Comparison of ENCODE assay signal across 8 cellular contexts in the genomic region with DNA sequence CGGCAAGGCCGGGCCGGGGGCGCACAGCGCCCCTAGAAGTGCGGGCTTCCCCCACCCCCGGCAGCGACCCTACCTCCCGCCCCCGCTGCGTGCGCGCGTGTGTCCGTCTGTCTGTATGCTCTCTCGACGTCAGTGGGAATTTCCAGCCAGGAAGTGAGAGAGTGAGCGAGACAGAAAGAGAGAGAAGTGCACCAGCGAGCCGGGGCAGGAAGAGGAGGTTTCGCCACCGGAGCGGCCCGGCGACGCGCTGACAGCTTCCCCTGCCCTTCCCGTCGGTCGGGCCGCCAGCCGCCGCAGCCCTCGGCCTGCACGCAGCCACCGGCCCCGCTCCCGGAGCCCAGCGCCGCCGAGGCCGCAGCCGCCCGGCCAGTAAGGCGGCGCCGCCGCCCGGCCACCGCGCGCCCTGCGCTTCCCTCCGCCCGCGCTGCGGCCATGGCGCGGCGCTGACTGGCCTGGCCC. TPM values are rescaled to one million over a fixed set of nuclear protein-coding genes. Genes with fewer than 3 reads are reported as not detected.
DNase-seq lines count a peak whose midpoint lies in the region; ATAC-seq, FAIRE-seq and TF ChIP-seq lines count a peak whose summit lies in the region.

A gene with protein sequence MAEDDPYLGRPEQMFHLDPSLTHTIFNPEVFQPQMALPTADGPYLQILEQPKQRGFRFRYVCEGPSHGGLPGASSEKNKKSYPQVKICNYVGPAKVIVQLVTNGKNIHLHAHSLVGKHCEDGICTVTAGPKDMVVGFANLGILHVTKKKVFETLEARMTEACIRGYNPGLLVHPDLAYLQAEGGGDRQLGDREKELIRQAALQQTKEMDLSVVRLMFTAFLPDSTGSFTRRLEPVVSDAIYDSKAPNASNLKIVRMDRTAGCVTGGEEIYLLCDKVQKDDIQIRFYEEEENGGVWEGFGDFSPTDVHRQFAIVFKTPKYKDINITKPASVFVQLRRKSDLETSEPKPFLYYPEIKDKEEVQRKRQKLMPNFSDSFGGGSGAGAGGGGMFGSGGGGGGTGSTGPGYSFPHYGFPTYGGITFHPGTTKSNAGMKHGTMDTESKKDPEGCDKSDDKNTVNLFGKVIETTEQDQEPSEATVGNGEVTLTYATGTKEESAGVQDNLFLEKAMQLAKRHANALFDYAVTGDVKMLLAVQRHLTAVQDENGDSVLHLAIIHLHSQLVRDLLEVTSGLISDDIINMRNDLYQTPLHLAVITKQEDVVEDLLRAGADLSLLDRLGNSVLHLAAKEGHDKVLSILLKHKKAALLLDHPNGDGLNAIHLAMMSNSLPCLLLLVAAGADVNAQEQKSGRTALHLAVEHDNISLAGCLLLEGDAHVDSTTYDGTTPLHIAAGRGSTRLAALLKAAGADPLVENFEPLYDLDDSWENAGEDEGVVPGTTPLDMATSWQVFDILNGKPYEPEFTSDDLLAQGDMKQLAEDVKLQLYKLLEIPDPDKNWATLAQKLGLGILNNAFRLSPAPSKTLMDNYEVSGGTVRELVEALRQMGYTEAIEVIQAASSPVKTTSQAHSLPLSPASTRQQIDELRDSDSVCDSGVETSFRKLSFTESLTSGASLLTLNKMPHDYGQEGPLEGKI (plus strand): TSS at position 184 of the 459 bp plus-strand sequence. CDS start 24,160 bp downstream, outside the sequence.

- peak within 1 kb of the TSS; percentile 97 for H3K27ac ChIP-seq in MM.1S (ENCODE audit: low read length)

- peak; percentile 77 for TF ChIP-seq POLR2A in GM12891 (IDR thresholded peaks at IDR 0.05; ENCODE audit: low read depth, low read length)

- POLR2A ChIA-PET in activated B cell treated with CpG ODN at 0.5 μM for 24 hours (lab: Charles Lee): interaction anchor here (0.6 to 4.0 kb wide), 27 partner anchors 12 to 685 kb away, joined by 3 to 87 read pairs (median 5); a partner anchor contains a TSS

- H3K4me1 Mint-ChIP-seq in activated B cell treated with CpG ODN at 0.5 μM for 24 hours: peaks cover 32% of the 10 kb centered on the region

- H3K27me3 Mint-ChIP-seq in activated B cell treated with CpG ODN at 0.5 μM for 24 hours: no peaks in the 10 kb centered on the region

- DNase-seq in GM12891 (ENCODE audit: insufficient read length, low spot score) (peak; percentile 44), HAP-1 (ENCODE audit: low spot score in 2 of 2) (peak in 1 of 2 experiments; percentile 53), MM.1S (peak; percentile 76), activated B cell treated with CpG ODN at 0.5 μM for 24 hours (peak; percentile 76), kidney tubule cell (ENCODE audit: low spot score) (peak; percentile 91), middle frontal gyrus (ENCODE audit: extremely low spot score, low spot score) (no peak)
- peak; percentile 89 for DNase-seq in central memory CD4-positive, alpha-beta T cell
- peak; percentile 74 to 82 for DNase-seq in stimulated activated CD4-positive, alpha-beta T cell treated with anti-CD3 and anti-CD28 coated beads, Interleukin-1b, Interleukin-23, amount 100 ng/mL, for 4 hours (ENCODE audit: low read depth in 2 of 2)

- H3K36me3 ChIP-seq in HAP-1 (replicated peaks): no peaks in the 10 kb centered on the region
- H3K36me3 ChIP-seq in MM.1S (replicated peaks; ENCODE audit: insufficient read depth, low read length): no peaks in the 10 kb centered on the region

- peak; percentile 85 for FAIRE-seq in GM12891 (lab: Jason Lieb, UNC)

- H3K27me3 ChIP-seq in HAP-1 (ENCODE audit: low read depth): no peaks in the 10 kb centered on the region
- no peaks in the 10 kb centered on the region for H3K27me3 ChIP-seq in MM.1S (replicated peaks; ENCODE audit: insufficient read depth, low read length)

- peak within 1 kb of the TSS; percentile 83 for H3K4me2 ChIP-seq in MM.1S (ENCODE audit: low read depth, low read length)

- TF ChIP-seq CTCF in MM.1S (IDR thresholded peaks at IDR 0.05; ENCODE audit: low read length) (no peak), activated B cell treated with CpG ODN at 0.5 μM for 24 hours (IDR thresholded peaks at IDR 0.05) (no peak)

- peak within 1 kb of the TSS; percentile 97 for H3K4me3 Mint-ChIP-seq in activated B cell treated with CpG ODN at 0.5 μM for 24 hours

- intact Hi-C loops in activated B cell treated with CpG ODN at 0.5 μM for 24 hours (cut with micrococcal nuclease): loop anchor here (1.0 to 10.0 kb wide), 11 partner anchors 21 to 706 kb away; a partner anchor contains a TSS

- H3K4me1 ChIP-seq in HAP-1: peaks cover 38% of the 10 kb centered on the region
- H3K4me1 ChIP-seq in MM.1S (ENCODE audit: low read length): peaks cover 14% of the 10 kb centered on the region; the same call in 1 of the 2 replicates

- H2AFZ ChIP-seq in MM.1S (ENCODE audit: low read length): peak within 1 kb of the TSS; percentile 84

- in situ Hi-C loops in HAP-1 (cut with MboI; ENCODE audit: low sequenced_read_pairs): no loop called here

- H3K9me2 ChIP-seq in MM.1S (replicated peaks; ENCODE audit: insufficient read depth, low read length): no peaks in the 10 kb centered on the region

- no peaks in the 10 kb centered on the region for H3K9me3 Mint-ChIP-seq in activated B cell treated with CpG ODN at 0.5 μM for 24 hours

- CTCF ChIA-PET in activated B cell treated with CpG ODN at 0.5 μM for 24 hours (lab: Charles Lee): interaction anchor here (1.2 to 1.9 kb wide), 2 partner anchors 63 to 591 kb away, joined by 3 to 5 read pairs; no protein-coding TSS in a partner anchor

- H3K79me2 ChIP-seq in MM.1S (ENCODE audit: low read length): peaks cover 46% of the 10 kb centered on the region

- peaks cover 29% of the 10 kb centered on the region for H3F3A ChIP-seq in MM.1S (ENCODE audit: insufficient read depth, low read length)

- peak within 1 kb of the TSS; percentile 98 for H3K9ac ChIP-seq in MM.1S (ENCODE audit: low read length)

- H3K4me3 ChIP-seq in HAP-1: peak within 1 kb of the TSS; percentile 62
- peak within 1 kb of the TSS; percentile 97 for H3K4me3 ChIP-seq in MM.1S (ENCODE audit: low read length)

- peak; percentile 71 for ATAC-seq in activated B cell treated with CpG ODN at 0.5 μM for 24 hours (ENCODE audit: low read depth)

- peaks cover 33% of the 10 kb centered on the region for H3K36me3 Mint-ChIP-seq in activated B cell treated with CpG ODN at 0.5 μM for 24 hours (ENCODE audit: low read depth)

- peaks cover 9% of the 10 kb centered on the region; the same call in 1 of the 2 replicates for H4K20me1 ChIP-seq in MM.1S (ENCODE audit: insufficient read depth, low read length)

- peak within 1 kb of the TSS; percentile 95 for H3K27ac Mint-ChIP-seq in activated B cell treated with CpG ODN at 0.5 μM for 24 hours

- H3K9me3 ChIP-seq in HAP-1: no peaks in the 10 kb centered on the region
- no peaks in the 10 kb centered on the region for H3K9me3 ChIP-seq in MM.1S (replicated peaks; ENCODE audit: insufficient read depth, low read length)

TF ChIP-seq in GM12891, 5 proteins besides CTCF, POLR2A, EP300 and RAD21:
- no peak for TF ChIP-seq PAX5 (IDR thresholded peaks at IDR 0.05; ENCODE audit: insufficient read depth, low read length, severe bottlenecking)
- TF ChIP-seq TAF1 (IDR thresholded peaks at IDR 0.05; ENCODE audit: low read depth, low read length): peak; percentile 76
- TF ChIP-seq POU2F2 (IDR thresholded peaks at IDR 0.05; ENCODE audit: low read depth, low read length): no peak; the same call in none of the 2 replicates
- TF ChIP-seq SPI1 (IDR thresholded peaks at IDR 0.05; ENCODE audit: low read depth, low read length): peak; percentile 94
- TF ChIP-seq POLR2AphosphoS5 (IDR thresholded peaks at IDR 0.05; ENCODE audit: low read depth, low read length): peak; percentile 69

RNA-seq across cellular contexts. Expression of the gene that starts here (rescaled TPM):
- 47.8 TPM for polyA plus RNA-seq in GM12891 (2012; ENCODE audit: low read depth, missing spikeins)
- total RNA-seq in activated B cell treated with CpG ODN at 0.5 μM for 24 hours: 274 and 308 TPM in 2 replicates
